ENCODE assay signal across 1 cellular context in genomic region chr4:1024882-1025552, GRCh38.
TF ChIP-seq lines count a peak whose summit lies in the region.

No MANE protein-coding gene starts in this region.

TF ChIP-seq in HCT116, 20 proteins besides CTCF, POLR2A, EP300 and RAD21:
- no peak for TF ChIP-seq EZH2 (IDR thresholded peaks at IDR 0.05)
- TF ChIP-seq REST (IDR thresholded peaks at IDR 0.05; ENCODE audit: low read depth): no peak
- TF ChIP-seq ZBTB33 (IDR thresholded peaks at IDR 0.05; ENCODE audit: extremely low read depth, insufficient replicate concordance, low read length): no peak
- 0 out of 2 replicates have a peak, but pooled peaks have one; percentile 4 for TF ChIP-seq ZFX (IDR thresholded peaks at IDR 0.05)
- TF ChIP-seq POLR2AphosphoS5 (IDR thresholded peaks at IDR 0.05; ENCODE audit: low read depth, low read length): no peak; the same call in 1 of the 2 replicates
